In genomic region chr2:60510713-60511112, GRCh38 we compare ENCODE assay signal across 1 cellular context.
TF ChIP-seq lines count a peak whose summit lies in the region.

No MANE protein-coding gene starts in this region.

TF ChIP-seq in GM23338, 12 proteins besides CTCF, POLR2A, EP300 and RAD21 (continued from another document):
- TF ChIP-seq REST (IDR thresholded peaks at IDR 0.05; ENCODE audit: unreplicated experiment) (no peak), CREB1 (CRISPR knock-in tag; IDR thresholded peaks at IDR 0.05; ENCODE audit: low read depth) (no peak), POLR2AphosphoS5 (IDR thresholded peaks at IDR 0.05; ENCODE audit: low read depth) (no peak), EZH2 (IDR thresholded peaks at IDR 0.05; ENCODE audit: low read depth, unreplicated experiment) (no peak), ZNF331 (CRISPR knock-in tag; IDR thresholded peaks at IDR 0.05; ENCODE audit: low read depth) (no peak), JUNB (IDR thresholded peaks at IDR 0.05; ENCODE audit: unreplicated experiment) (no peak)
- TF ChIP-seq, protein P1, sequence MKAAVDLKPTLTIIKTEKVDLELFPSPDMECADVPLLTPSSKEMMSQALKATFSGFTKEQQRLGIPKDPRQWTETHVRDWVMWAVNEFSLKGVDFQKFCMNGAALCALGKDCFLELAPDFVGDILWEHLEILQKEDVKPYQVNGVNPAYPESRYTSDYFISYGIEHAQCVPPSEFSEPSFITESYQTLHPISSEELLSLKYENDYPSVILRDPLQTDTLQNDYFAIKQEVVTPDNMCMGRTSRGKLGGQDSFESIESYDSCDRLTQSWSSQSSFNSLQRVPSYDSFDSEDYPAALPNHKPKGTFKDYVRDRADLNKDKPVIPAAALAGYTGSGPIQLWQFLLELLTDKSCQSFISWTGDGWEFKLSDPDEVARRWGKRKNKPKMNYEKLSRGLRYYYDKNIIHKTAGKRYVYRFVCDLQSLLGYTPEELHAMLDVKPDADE (IDR thresholded peaks at IDR 0.05), result no peak
- TF ChIP-seq, protein P2, sequence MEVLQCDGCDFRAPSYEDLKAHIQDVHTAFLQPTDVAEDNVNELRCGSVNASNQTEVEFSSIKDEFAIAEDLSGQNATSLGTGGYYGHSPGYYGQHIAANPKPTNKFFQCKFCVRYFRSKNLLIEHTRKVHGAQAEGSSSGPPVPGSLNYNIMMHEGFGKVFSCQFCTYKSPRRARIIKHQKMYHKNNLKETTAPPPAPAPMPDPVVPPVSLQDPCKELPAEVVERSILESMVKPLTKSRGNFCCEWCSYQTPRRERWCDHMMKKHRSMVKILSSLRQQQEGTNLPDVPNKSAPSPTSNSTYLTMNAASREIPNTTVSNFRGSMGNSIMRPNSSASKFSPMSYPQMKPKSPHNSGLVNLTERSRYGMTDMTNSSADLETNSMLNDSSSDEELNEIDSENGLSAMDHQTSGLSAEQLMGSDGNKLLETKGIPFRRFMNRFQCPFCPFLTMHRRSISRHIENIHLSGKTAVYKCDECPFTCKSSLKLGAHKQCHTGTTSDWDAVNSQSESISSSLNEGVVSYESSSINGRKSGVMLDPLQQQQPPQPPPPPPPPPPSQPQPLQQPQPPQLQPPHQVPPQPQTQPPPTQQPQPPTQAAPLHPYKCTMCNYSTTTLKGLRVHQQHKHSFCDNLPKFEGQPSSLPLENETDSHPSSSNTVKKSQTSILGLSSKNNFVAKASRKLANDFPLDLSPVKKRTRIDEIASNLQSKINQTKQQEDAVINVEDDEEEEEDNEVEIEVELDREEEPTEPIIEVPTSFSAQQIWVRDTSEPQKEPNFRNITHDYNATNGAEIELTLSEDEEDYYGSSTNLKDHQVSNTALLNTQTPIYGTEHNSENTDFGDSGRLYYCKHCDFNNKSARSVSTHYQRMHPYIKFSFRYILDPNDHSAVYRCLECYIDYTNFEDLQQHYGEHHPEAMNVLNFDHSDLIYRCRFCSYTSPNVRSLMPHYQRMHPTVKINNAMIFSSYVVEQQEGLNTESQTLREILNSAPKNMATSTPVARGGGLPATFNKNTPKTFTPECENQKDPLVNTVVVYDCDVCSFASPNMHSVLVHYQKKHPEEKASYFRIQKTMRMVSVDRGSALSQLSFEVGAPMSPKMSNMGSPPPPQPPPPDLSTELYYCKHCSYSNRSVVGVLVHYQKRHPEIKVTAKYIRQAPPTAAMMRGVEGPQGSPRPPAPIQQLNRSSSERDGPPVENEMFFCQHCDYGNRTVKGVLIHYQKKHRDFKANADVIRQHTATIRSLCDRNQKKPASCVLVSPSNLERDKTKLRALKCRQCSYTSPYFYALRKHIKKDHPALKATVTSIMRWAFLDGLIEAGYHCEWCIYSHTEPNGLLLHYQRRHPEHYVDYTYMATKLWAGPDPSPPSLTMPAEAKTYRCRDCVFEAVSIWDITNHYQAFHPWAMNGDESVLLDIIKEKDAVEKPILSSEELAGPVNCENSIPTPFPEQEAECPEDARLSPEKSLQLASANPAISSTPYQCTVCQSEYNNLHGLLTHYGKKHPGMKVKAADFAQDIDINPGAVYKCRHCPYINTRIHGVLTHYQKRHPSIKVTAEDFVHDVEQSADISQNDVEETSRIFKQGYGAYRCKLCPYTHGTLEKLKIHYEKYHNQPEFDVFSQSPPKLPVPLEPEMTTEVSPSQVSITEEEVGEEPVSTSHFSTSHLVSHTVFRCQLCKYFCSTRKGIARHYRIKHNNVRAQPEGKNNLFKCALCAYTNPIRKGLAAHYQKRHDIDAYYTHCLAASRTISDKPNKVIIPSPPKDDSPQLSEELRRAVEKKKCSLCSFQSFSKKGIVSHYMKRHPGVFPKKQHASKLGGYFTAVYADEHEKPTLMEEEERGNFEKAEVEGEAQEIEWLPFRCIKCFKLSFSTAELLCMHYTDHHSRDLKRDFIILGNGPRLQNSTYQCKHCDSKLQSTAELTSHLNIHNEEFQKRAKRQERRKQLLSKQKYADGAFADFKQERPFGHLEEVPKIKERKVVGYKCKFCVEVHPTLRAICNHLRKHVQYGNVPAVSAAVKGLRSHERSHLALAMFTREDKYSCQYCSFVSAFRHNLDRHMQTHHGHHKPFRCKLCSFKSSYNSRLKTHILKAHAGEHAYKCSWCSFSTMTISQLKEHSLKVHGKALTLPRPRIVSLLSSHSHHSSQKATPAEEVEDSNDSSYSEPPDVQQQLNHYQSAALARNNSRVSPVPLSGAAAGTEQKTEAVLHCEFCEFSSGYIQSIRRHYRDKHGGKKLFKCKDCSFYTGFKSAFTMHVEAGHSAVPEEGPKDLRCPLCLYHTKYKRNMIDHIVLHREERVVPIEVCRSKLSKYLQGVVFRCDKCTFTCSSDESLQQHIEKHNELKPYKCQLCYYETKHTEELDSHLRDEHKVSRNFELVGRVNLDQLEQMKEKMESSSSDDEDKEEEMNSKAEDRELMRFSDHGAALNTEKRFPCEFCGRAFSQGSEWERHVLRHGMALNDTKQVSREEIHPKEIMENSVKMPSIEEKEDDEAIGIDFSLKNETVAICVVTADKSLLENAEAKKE (CRISPR knock-in tag; IDR thresholded peaks at IDR 0.05), result no peak
